In genomic region chr4:110198472-110199419, GRCh38 we compare ENCODE assay signal across 8 cellular contexts. TPM values are rescaled to one million over a fixed set of nuclear protein-coding genes. Genes with fewer than 3 reads are reported as not detected.
DNase-seq lines count a peak whose midpoint lies in the region; ATAC-seq and TF ChIP-seq lines count a peak whose summit lies in the region.

Gene ELOVL6 (minus strand): TSS chr4:110198615. CDS start chr4:110198335, 280 bp downstream.

- H3K9me2 ChIP-seq in Loucy (replicated peaks; ENCODE audit: low read depth, low read length) (no peaks in the 10 kb centered on the region), hepatocyte (replicated peaks; ENCODE audit: insufficient read depth) (no peaks in the 10 kb centered on the region)

- DNase-seq in AG04450 (ENCODE audit: low read depth, low spot score), result peak; percentile 18
- peak; percentile 78 for DNase-seq in astrocyte of the spinal cord (ENCODE audit: low read depth, low spot score)
- peak; percentile 85 for DNase-seq in hepatocyte (ENCODE audit: low spot score)
- DNase-seq in psoas muscle, result peak; percentile 70 to 82

- H3K4me1 ChIP-seq in Loucy (ENCODE audit: insufficient read depth, low read length, poor library complexity, severe bottlenecking), result peaks cover 22% of the 10 kb centered on the region
- peaks cover 21% of the 10 kb centered on the region for H3K4me1 ChIP-seq in hepatocyte (ENCODE audit: insufficient read depth)
- H3K4me1 ChIP-seq in psoas muscle, result no peaks in the 10 kb centered on the region

- in situ Hi-C loops in astrocyte of the spinal cord (cut with HindIII; ENCODE audit: low sequenced_read_pairs), result no loop called here

- peak within 1 kb of the TSS; percentile 99 for H3K9ac ChIP-seq in Loucy (ENCODE audit: low read depth, low read length, poor library complexity, severe bottlenecking)

- H3K27ac ChIP-seq in AG04450 (ENCODE audit: low read depth, low read length) (peak within 1 kb of the TSS; percentile 47), hepatocyte (peak within 1 kb of the TSS; percentile 94), psoas muscle (no peak within 1 kb of the TSS)

- H3F3A ChIP-seq in Loucy (ENCODE audit: low read depth), result peaks cover 4% of the 10 kb centered on the region; the same call in 1 of the 2 replicates

- intact Hi-C loops in psoas muscle (cut with DNase I), result no loop called here

- POLR2A ChIA-PET in AG04450 (lab: Yijun Ruan, JAX), result interaction anchor here (0.5 to 1.0 kb wide), 3 partner anchors 156 to 1524 kb away, joined by 3 read pairs; no protein-coding TSS in a partner anchor

- H3K27me3 ChIP-seq in AG04450 (ENCODE audit: control insufficient read depth, insufficient read depth, low read length), result no peaks in the 10 kb centered on the region
- H3K27me3 ChIP-seq in Loucy (ENCODE audit: insufficient read depth, low read length, poor library complexity, severe bottlenecking), result peaks cover 5% of the 10 kb centered on the region
- no peaks in the 10 kb centered on the region for H3K27me3 ChIP-seq in hepatocyte
- no peaks in the 10 kb centered on the region for H3K27me3 ChIP-seq in psoas muscle (ENCODE audit: insufficient read depth in 3 of 3, low read length in 2 of 3)

- WGBS in hepatocyte (ENCODE audit: low lambda C conversion rate, missing lambda C conversion rate), result 3% methylated on average over 44 of the region's 45 CpGs
- 2 to 4% (median 4%) methylated on average over 45 of the region's 45 CpGs for WGBS in psoas muscle, 3 donors

- ATAC-seq in GM18909 (IDR thresholded peaks at IDR 0.05; ENCODE audit: poor library complexity, unreplicated experiment), result peak; percentile 23
- peak; percentile 76 for ATAC-seq in SK-N-SH treated with all-trans-retinoic acid at 6 μM for 48 hours
- ATAC-seq in psoas muscle, result peak in 3 of 4 donors; percentile 53 to 66 (median 54)
- ATAC-seq in GM21576 (IDR thresholded peaks at IDR 0.05; ENCODE audit: unreplicated experiment), result no peak

- H3K9me3 ChIP-seq in AG04450 (ENCODE audit: control insufficient read depth, insufficient read depth, low read length) (no peaks in the 10 kb centered on the region), Loucy (ENCODE audit: insufficient read depth, low read depth, low read length) (no peaks in the 10 kb centered on the region), hepatocyte (ENCODE audit: low read depth) (no peaks in the 10 kb centered on the region), psoas muscle (no peaks in the 10 kb centered on the region)

- H3K79me2 ChIP-seq in Loucy (ENCODE audit: insufficient read depth, low read length), result peaks cover 48% of the 10 kb centered on the region
- peaks cover 17% of the 10 kb centered on the region for H3K79me2 ChIP-seq in hepatocyte

- H3K4me3 ChIP-seq in AG04450 (ENCODE audit: low read depth, low read length) (peak within 1 kb of the TSS; percentile 83), Loucy (ENCODE audit: low read length, poor library complexity, severe bottlenecking) (peak within 1 kb of the TSS; percentile 91), astrocyte of the spinal cord (ENCODE audit: low read depth, low read length) (peak within 1 kb of the TSS; percentile 64), hepatocyte (peak within 1 kb of the TSS; percentile 95), psoas muscle (peak within 1 kb of the TSS; percentile 95)

- H3K4me2 ChIP-seq in Loucy (ENCODE audit: low read depth, low read length, poor library complexity, severe bottlenecking) (peak within 1 kb of the TSS; percentile 74), hepatocyte (peak within 1 kb of the TSS; percentile 93)

- H2AFZ ChIP-seq in Loucy (ENCODE audit: low read length) (peak within 1 kb of the TSS; percentile 77), hepatocyte (peak within 1 kb of the TSS; percentile 98)

- H4K20me1 ChIP-seq in Loucy (ENCODE audit: insufficient read depth, low read length, poor library complexity, severe bottlenecking), result no peaks in the 10 kb centered on the region
- no peaks in the 10 kb centered on the region for H4K20me1 ChIP-seq in hepatocyte (ENCODE audit: insufficient read depth, poor library complexity, severe bottlenecking)

- H3K36me3 ChIP-seq in Loucy (ENCODE audit: insufficient read depth, low read length) (no peaks in the 10 kb centered on the region), hepatocyte (replicated peaks; ENCODE audit: insufficient read depth, low read depth) (no peaks in the 10 kb centered on the region), psoas muscle (ENCODE audit: insufficient read depth in 1 of 2, low read depth in 1 of 2) (no peaks in the 10 kb centered on the region)

- CTCF ChIA-PET in AG04450 (lab: Charles Lee), result interaction anchor here (0.6 to 2.1 kb wide), 6 partner anchors 12 to 310 kb away, joined by 3 to 14 read pairs (median 7); no protein-coding TSS in a partner anchor

- TF ChIP-seq CTCF in AG04450 (IDR thresholded peaks at IDR 0.05; ENCODE audit: low read depth, low read length), result no peak
- TF ChIP-seq CTCF in Loucy (conservative IDR thresholded peaks at IDR 0.05; ENCODE audit: low read length), result no peak
- TF ChIP-seq CTCF in astrocyte of the spinal cord (IDR thresholded peaks at IDR 0.05; ENCODE audit: low read depth, low read length), result no peak
- TF ChIP-seq CTCF in hepatocyte (IDR thresholded peaks at IDR 0.05; ENCODE audit: poor library complexity), result no peak
- no peak for TF ChIP-seq CTCF in psoas muscle (IDR thresholded peaks at IDR 0.05)

TF ChIP-seq in SK-N-SH treated with all-trans-retinoic acid at 6 μM for 48 hours, 23 proteins besides CTCF, POLR2A, EP300 and RAD21:
- no peak for TF ChIP-seq ZFP30 (CRISPR knock-in tag; IDR thresholded peaks at IDR 0.05)
- TF ChIP-seq ZFP3 (CRISPR knock-in tag; IDR thresholded peaks at IDR 0.05), result no peak
- 0 out of 2 replicates have a peak, but pooled peaks have one; percentile 13 for TF ChIP-seq ZNF70 (CRISPR knock-in tag; IDR thresholded peaks at IDR 0.05)
- TF ChIP-seq, protein P1, sequence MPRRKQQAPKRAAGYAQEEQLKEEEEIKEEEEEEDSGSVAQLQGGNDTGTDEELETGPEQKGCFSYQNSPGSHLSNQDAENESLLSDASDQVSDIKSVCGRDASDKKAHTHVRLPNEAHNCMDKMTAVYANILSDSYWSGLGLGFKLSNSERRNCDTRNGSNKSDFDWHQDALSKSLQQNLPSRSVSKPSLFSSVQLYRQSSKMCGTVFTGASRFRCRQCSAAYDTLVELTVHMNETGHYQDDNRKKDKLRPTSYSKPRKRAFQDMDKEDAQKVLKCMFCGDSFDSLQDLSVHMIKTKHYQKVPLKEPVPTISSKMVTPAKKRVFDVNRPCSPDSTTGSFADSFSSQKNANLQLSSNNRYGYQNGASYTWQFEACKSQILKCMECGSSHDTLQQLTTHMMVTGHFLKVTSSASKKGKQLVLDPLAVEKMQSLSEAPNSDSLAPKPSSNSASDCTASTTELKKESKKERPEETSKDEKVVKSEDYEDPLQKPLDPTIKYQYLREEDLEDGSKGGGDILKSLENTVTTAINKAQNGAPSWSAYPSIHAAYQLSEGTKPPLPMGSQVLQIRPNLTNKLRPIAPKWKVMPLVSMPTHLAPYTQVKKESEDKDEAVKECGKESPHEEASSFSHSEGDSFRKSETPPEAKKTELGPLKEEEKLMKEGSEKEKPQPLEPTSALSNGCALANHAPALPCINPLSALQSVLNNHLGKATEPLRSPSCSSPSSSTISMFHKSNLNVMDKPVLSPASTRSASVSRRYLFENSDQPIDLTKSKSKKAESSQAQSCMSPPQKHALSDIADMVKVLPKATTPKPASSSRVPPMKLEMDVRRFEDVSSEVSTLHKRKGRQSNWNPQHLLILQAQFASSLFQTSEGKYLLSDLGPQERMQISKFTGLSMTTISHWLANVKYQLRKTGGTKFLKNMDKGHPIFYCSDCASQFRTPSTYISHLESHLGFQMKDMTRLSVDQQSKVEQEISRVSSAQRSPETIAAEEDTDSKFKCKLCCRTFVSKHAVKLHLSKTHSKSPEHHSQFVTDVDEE (CRISPR knock-in tag; IDR thresholded peaks at IDR 0.05), result peak; percentile 61; the same call in 1 of the 2 replicates
- TF ChIP-seq, protein P2, sequence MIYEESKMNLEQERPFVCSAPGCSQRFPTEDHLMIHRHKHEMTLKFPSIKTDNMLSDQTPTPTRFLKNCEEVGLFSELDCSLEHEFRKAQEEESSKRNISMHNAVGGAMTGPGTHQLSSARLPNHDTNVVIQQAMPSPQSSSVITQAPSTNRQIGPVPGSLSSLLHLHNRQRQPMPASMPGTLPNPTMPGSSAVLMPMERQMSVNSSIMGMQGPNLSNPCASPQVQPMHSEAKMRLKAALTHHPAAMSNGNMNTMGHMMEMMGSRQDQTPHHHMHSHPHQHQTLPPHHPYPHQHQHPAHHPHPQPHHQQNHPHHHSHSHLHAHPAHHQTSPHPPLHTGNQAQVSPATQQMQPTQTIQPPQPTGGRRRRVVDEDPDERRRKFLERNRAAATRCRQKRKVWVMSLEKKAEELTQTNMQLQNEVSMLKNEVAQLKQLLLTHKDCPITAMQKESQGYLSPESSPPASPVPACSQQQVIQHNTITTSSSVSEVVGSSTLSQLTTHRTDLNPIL (CRISPR knock-in tag; IDR thresholded peaks at IDR 0.05; ENCODE audit: low read depth), result no peak

RNA-seq across cellular contexts. Expression of gene ELOVL6, which starts in this region (rescaled TPM):
- polyA plus RNA-seq in AG04450 (2011; rRNA removed) (21.4 and 30.7 TPM in 2 replicates), hepatocyte (12.8 and 14.4 TPM in 2 replicates), psoas muscle (1 to 10 TPM in 1 of 3 donors, under 1 TPM in 2; 0.35 to 2.5 (median 0.84) TPM)
- 15.1 and 20.9 TPM in 2 replicates for polyA minus RNA-seq in AG04450 (2011; rRNA and poly(A)+ RNA removed)
- total RNA-seq in hepatocyte (18.1 and 19.8 TPM in 2 replicates), psoas muscle (1 to 10 TPM in 2 of 4 donors, under 1 TPM in 2; 0.65 to 4.5 (median 1.0) TPM)

Comparison
In these comparisons a context has a peak if more than half of its experiments do, and no peak if none do; other contexts are left out.
1. DNase-seq: peak in every context shown above with its lines; median percentile 85 in hepatocyte; 78 in astrocyte of the spinal cord; 76 in psoas muscle; 18 in AG04450.